In the genomic region with DNA sequence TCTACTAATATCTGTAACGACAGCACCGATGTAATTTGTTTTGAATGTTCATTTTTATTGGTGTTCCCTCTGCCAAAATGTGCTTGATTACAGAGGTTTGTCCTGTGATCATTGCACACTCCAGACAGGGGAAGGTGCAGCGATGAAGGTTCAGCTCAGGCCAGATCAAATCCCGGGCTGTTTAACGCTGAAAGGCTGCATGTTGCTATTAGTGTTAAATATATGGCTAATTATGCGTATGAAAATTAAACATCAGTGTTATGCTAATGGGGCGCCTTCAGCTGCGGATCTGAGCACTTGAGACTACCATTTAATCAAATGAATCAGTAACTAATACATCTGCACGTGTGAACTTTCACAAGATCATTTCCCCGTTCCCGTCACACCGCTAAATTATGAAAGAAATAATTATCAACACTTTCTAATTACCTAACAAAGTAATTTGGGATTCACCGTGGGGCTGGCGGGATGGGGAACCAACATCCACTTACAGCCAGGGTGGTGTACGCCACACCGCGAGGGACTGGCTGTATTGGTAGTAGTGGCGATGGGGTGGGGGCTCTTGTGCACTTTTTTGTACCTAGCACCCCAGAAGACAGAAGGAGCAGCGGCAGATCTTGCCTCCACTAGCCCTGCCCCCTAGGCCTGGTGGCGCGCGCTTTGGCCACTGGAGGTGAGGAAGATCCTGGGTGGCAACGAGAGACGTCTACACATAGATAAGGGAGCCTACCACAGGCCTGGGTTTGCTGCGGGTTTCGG, we compare ENCODE assay signal across 9 cellular contexts. TPM values are rescaled to one million over a fixed set of nuclear protein-coding genes. Genes with fewer than 3 reads are reported as not detected.
DNase-seq lines count a peak whose midpoint lies in the region; ATAC-seq and TF ChIP-seq lines count a peak whose summit lies in the region.
"Had no signal": no experiment of that assay in that cellular context is flagged by ENCODE, and none has a peak within 500 bp of the region (broad histone marks: within the 10 kb centered on the region; RNA-seq: fewer than 3 reads in every experiment).

No MANE protein-coding gene starts in this region.

- H3K27ac ChIP-seq in KMS-11 = no peak overlapping the region
- no peak overlapping the region for H3K27ac ChIP-seq in brain microvascular endothelial cell
- H3K27ac ChIP-seq in psoas muscle = no peak overlapping the region

- H3K9ac ChIP-seq in KMS-11 = no peak overlapping the region

- ATAC-seq in psoas muscle (peak in 2 of 4 donors; percentile 4), GM18502 (IDR thresholded peaks at IDR 0.05; ENCODE audit: poor library complexity, unreplicated experiment) (no peak), HG02973 (IDR thresholded peaks at IDR 0.05; ENCODE audit: unreplicated experiment) (no peak), HG02571 (IDR thresholded peaks at IDR 0.05; ENCODE audit: unreplicated experiment) (no peak)

- H3K27me3 ChIP-seq in KMS-11 (ENCODE audit: insufficient read depth, low read depth) (peaks cover 40% of the 10 kb centered on the region), brain microvascular endothelial cell (replicated peaks) (peaks cover 76% of the 10 kb centered on the region), psoas muscle (ENCODE audit: insufficient read depth in 3 of 3, low read length in 2 of 3) (peaks cover 0 to 93% (median 77%) of the 10 kb centered on the region in 3 donors)

- peak overlapping the region; percentile 28 for H3K4me2 ChIP-seq in KMS-11

- H4K20me1 ChIP-seq in KMS-11 (ENCODE audit: insufficient read depth) = no peaks in the 10 kb centered on the region

- 11 to 15% (median 14%) methylated on average over 26 of the region's 26 CpGs for WGBS in psoas muscle, 3 donors

- in situ Hi-C loops in brain microvascular endothelial cell (cut with HindIII; ENCODE audit: low pct_ligation_motif_present, low sequenced_read_pairs) = no loop called here

- peaks cover 4% of the 10 kb centered on the region for H3K4me1 ChIP-seq in KMS-11 (ENCODE audit: low read depth, poor library complexity, severe bottlenecking)
- peaks cover 39% of the 10 kb centered on the region for H3K4me1 ChIP-seq in psoas muscle

- H2AFZ ChIP-seq in KMS-11 (ENCODE audit: low read depth) = peak overlapping the region; percentile 65

- DNase-seq in NCI-H82 (lab: John Stamatoyannopoulos, UW) (peak; percentile 72), NCI-H82 treated with DMSO at 0.1 percent for 48 hours (lab: John Stamatoyannopoulos, UW; ENCODE audit: unreplicated experiment) (no peak), brain microvascular endothelial cell (no peak), psoas muscle (no peak)

- no peaks in the 10 kb centered on the region for H3K9me3 ChIP-seq in psoas muscle

- H3K79me2 ChIP-seq in KMS-11 (ENCODE audit: insufficient read depth, low read depth) = no peaks in the 10 kb centered on the region

- intact Hi-C loops in psoas muscle (cut with DNase I) = no loop called here

- TF ChIP-seq CTCF in KMS-11 (conservative IDR thresholded peaks at IDR 0.05; ENCODE audit: low read depth, low read length) (no peak), brain microvascular endothelial cell (IDR thresholded peaks at IDR 0.05; ENCODE audit: low read depth, low read length, missing control alignments) (no peak), psoas muscle (IDR thresholded peaks at IDR 0.05) (no peak)

- H3K4me3 ChIP-seq in KMS-11 (IDR thresholded peaks at IDR 0.05; ENCODE audit: insufficient read depth, low read depth, low read length) (no peak overlapping the region), brain microvascular endothelial cell (ENCODE audit: low read depth, low read length) (peak overlapping the region; percentile 57), psoas muscle (peak overlapping the region; percentile 66)

- H3K36me3 ChIP-seq in KMS-11 (ENCODE audit: insufficient read depth) (no peaks in the 10 kb centered on the region), brain microvascular endothelial cell (replicated peaks) (no peaks in the 10 kb centered on the region), psoas muscle (ENCODE audit: insufficient read depth in 1 of 2, low read depth in 1 of 2) (no peaks in the 10 kb centered on the region)

RNA-seq across cellular contexts. Expression of a gene that starts 1.4 kb away (rescaled TPM):
- under 1 TPM in 2 of 4 donors, not detected in 2; 0.17 to 0.28 TPM for total RNA-seq in psoas muscle
- under 1 TPM; 0.03 to 0.15 (median 0.04) TPM for polyA plus RNA-seq in psoas muscle

RNA-seq across cellular contexts. Expression of a gene that starts 18.8 kb away (rescaled TPM):
- not detected for total RNA-seq in psoas muscle
- polyA plus RNA-seq in psoas muscle = not detected
- total RNA-seq: right cardiac atrium had no signal
- polyA plus RNA-seq: right cardiac atrium had no signal
